9 cellular contexts compared by ENCODE assay signal in genomic region chr17:44628234-44629188, GRCh38. TPM values are rescaled to one million over a fixed set of nuclear protein-coding genes. Genes with fewer than 3 reads are reported as not detected.
DNase-seq lines count a peak whose midpoint lies in the region; ATAC-seq and TF ChIP-seq lines count a peak whose summit lies in the region.
"Had no signal": no experiment of that assay in that cellular context is flagged by ENCODE, and none has a peak within 500 bp of the region (broad histone marks: within the 10 kb centered on the region; RNA-seq: fewer than 3 reads in every experiment).

No MANE protein-coding gene starts in this region.

- no peaks in the 10 kb centered on the region for H3K36me3 Mint-ChIP-seq in naive thymus-derived CD8-positive, alpha-beta T cell

- TF ChIP-seq CTCF in epithelial cell of proximal tubule (conservative IDR thresholded peaks at IDR 0.05; ENCODE audit: low read depth, low read length): peak; percentile 25

- peak in 1 of 2 donors; percentile 46 for ATAC-seq in naive thymus-derived CD8-positive, alpha-beta T cell

- peak; percentile 5 for DNase-seq in DMS153 treated with DMSO at 0.1 percent for 48 hours (lab: John Stamatoyannopoulos, UW; ENCODE audit: unreplicated experiment)
- peak; percentile 78 to 93 for DNase-seq in NCI-H526 (lab: John Stamatoyannopoulos, UW)
- DNase-seq in epithelial cell of proximal tubule (ENCODE audit: low read depth): peak; percentile 45
- no peak for DNase-seq in naive thymus-derived CD8-positive, alpha-beta T cell
- no peak for DNase-seq in GDM1 (lab: John Stamatoyannopoulos, UW)
- DNase-seq in activated CD4-positive, alpha-beta T cell treated with anti-CD3 and anti-CD28 coated beads, Interleukin-2, amount 50 U/mL, for 1 hour: no peak
- DNase-seq in cerebellum (ENCODE audit: low spot score): no peak
- DNase-seq in NK-92 (lab: John Stamatoyannopoulos, UW; ENCODE audit: unreplicated experiment): no peak

- no peaks in the 10 kb centered on the region for H3K9me3 Mint-ChIP-seq in naive thymus-derived CD8-positive, alpha-beta T cell
- H3K9me3 Mint-ChIP-seq: T-helper 1 cell treated with Interleukin-12 subunit alpha and Interleukin-12 subunit beta and Interleukin-4 antibody, amounts not matched to agents 30 μg/mL and 1 μg/mL, for 36 hours had no signal

- peaks cover 0 to 6% (median 1%) of the 10 kb centered on the region in 4 donors for H3K4me1 Mint-ChIP-seq in naive thymus-derived CD8-positive, alpha-beta T cell

- H3K4me3 ChIP-seq in epithelial cell of proximal tubule (ENCODE audit: low read depth, low read length): peak overlapping the region; percentile 42

- POLR2A ChIA-PET in naive thymus-derived CD8-positive, alpha-beta T cell (lab: Charles Lee): no interaction called here

- peak overlapping the region in 7 of 10 donors; percentile 8 to 75 (median 47) for H3K4me3 Mint-ChIP-seq in naive thymus-derived CD8-positive, alpha-beta T cell
- H3K4me3 Mint-ChIP-seq: T-helper 1 cell treated with Interleukin-12 subunit alpha and Interleukin-12 subunit beta and Interleukin-4 antibody, amounts not matched to agents 30 μg/mL and 1 μg/mL, for 36 hours had no signal

- peak overlapping the region in 6 of 10 donors; percentile 43 to 89 (median 60) for H3K27ac Mint-ChIP-seq in naive thymus-derived CD8-positive, alpha-beta T cell
- H3K27ac Mint-ChIP-seq: T-helper 1 cell treated with Interleukin-12 subunit alpha and Interleukin-12 subunit beta and Interleukin-4 antibody, amounts not matched to agents 30 μg/mL and 1 μg/mL, for 36 hours had no signal

- peaks cover 2 to 33% (median 13%) of the 10 kb centered on the region in 5 donors for H3K27me3 Mint-ChIP-seq in naive thymus-derived CD8-positive, alpha-beta T cell

RNA-seq across cellular contexts. Expression of gene MEIOC, which starts 27.8 kb away (rescaled TPM):
- 7.1 and 9.8 TPM in 2 replicates for total RNA-seq in epithelial cell of proximal tubule
- not detected for total RNA-seq in naive thymus-derived CD8-positive, alpha-beta T cell
- polyA plus RNA-seq in naive thymus-derived CD8-positive, alpha-beta T cell: under 1 TPM; 0.17 to 0.34 (median 0.25) TPM
- total RNA-seq in cerebellum: not detected

Comparison
In these comparisons a context has a peak if more than half of its experiments do, and no peak if none do; other contexts are left out.
1. DNase-seq: peak in DMS153 treated with DMSO at 0.1 percent for 48 hours (single experiment), NCI-H526 (2 of 2) and epithelial cell of proximal tubule (single experiment); none in naive thymus-derived CD8-positive, alpha-beta T cell (0 of 10), GDM1 (single experiment), activated CD4-positive, alpha-beta T cell treated with anti-CD3 and anti-CD28 coated beads, Interleukin-2, amount 50 U/mL, for 1 hour (single experiment), cerebellum (single experiment) and NK-92 (single experiment).